10 cellular contexts compared by ENCODE assay signal in the genomic region with DNA sequence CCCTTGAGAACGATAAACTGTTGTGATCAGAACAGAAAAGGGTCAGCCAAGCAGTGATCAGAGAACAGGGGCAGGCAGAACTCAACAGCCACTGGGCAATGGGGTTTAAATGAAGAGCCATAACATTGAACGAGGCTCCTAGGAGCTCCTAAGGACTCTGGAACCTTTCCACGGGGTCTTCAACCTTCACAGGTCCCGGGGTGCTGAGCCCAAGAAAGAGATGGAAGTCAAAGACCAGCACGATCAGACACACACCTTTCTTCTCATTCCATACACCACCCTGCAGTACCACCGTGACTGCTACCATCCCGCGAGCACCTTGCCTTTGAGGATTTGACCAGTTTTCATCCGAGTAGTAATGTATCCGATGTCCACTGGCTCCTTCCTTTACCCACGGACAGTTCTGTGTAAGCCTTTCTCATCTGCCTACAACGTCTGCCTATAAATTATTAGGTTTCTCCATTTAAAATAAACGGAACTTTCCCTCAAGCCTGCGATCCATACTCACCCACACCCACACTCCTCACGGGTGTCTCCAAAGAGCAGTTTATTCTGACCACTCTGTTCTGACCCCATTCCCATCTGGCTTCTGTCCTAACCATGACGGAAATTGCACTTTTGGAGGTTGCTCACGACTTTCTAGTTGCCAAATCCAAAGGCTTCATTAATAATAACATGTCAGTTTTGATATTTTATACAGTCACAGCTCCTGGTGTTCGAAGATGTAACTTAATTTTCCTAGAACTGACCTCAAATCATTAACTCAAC. TPM values are rescaled to one million over a fixed set of nuclear protein-coding genes. Genes with fewer than 3 reads are reported as not detected.
A peak's percentile ranks its signal among the peaks of the same experiment; 100 is the strongest.
DNase-seq lines count a peak whose midpoint lies in the region; ATAC-seq and TF ChIP-seq lines count a peak whose summit lies in the region.
"Had no signal": no experiment of that assay in that cellular context is flagged by ENCODE, and none has a peak within 500 bp of the region (broad histone marks: within the 10 kb centered on the region; RNA-seq: fewer than 3 reads in every experiment).

No MANE protein-coding gene starts in this region.

- no peak overlapping the region for H3K27ac ChIP-seq in SJSA1
- H3K27ac ChIP-seq in heart left ventricle, result peak overlapping the region; percentile 9 to 94 (median 70)
- H3K27ac ChIP-seq: colonic mucosa had no signal

- 48 to 64% (median 61%) methylated on average over 18 of the region's 18 CpGs for WGBS in heart left ventricle, 4 donors

- peak overlapping the region; percentile 51; the same call in 1 of the 2 replicates for H3K9ac ChIP-seq in ES-I3 (ENCODE audit: low read depth, low read length)

- H3K36me3 ChIP-seq in ES-I3 (ENCODE audit: insufficient read depth, low read length), result no peaks in the 10 kb centered on the region
- no peaks in the 10 kb centered on the region for H3K36me3 ChIP-seq in SJSA1
- H3K36me3 ChIP-seq in heart left ventricle, result no peaks in the 10 kb centered on the region
- H3K36me3 ChIP-seq: colonic mucosa, prostate gland had no signal

- intact Hi-C loops in heart left ventricle (cut with DNase I), result loop anchor here (1.0 to 10.0 kb wide), 13 partner anchors 17 to 457 kb away; partner anchors contain the start of genes HHAT (in 1 of the 10) and SERTAD4 (in 1 of the 10)

- H3K4me3 ChIP-seq in SJSA1 (peak overlapping the region; percentile 39; the same call in 1 of the 2 replicates), heart left ventricle (peak overlapping the region in 10 of 12 donors; percentile 27 to 55 (median 42)), retinal pigment epithelial cell (ENCODE audit: low read length) (peak overlapping the region; percentile 52)

- H3K9me3 ChIP-seq in ES-I3 (ENCODE audit: control insufficient read depth, insufficient read depth, low read length) (no peaks in the 10 kb centered on the region), SJSA1 (replicated peaks) (no peaks in the 10 kb centered on the region), heart left ventricle (no peaks in the 10 kb centered on the region)
- H3K9me3 ChIP-seq: colonic mucosa, prostate gland had no signal

- TF ChIP-seq CTCF in heart left ventricle (IDR thresholded peaks at IDR 0.05), result no peak
- no peak for TF ChIP-seq CTCF in retinal pigment epithelial cell (conservative IDR thresholded peaks at IDR 0.05; ENCODE audit: low read depth, low read length)

- no peak for TF ChIP-seq POLR2A in heart left ventricle (IDR thresholded peaks at IDR 0.05)

- ATAC-seq in heart left ventricle, result peak; percentile 55 to 83 (median 64)
- ATAC-seq in HG03108 (IDR thresholded peaks at IDR 0.05; ENCODE audit: unreplicated experiment), result no peak

- H3K4me1 ChIP-seq in ES-I3 (ENCODE audit: insufficient read depth, low read length) (peaks cover 8% of the 10 kb centered on the region), SJSA1 (replicated peaks) (peaks cover 14% of the 10 kb centered on the region), heart left ventricle (peaks cover 0 to 23% (median 6%) of the 10 kb centered on the region in 12 donors)
- H3K4me1 ChIP-seq: colonic mucosa, prostate gland had no signal

- H3K27me3 ChIP-seq in SJSA1 (replicated peaks) (no peaks in the 10 kb centered on the region), heart left ventricle (peaks cover 0 to 3% (median 0%) of the 10 kb centered on the region in 9 donors)
- H3K27me3 ChIP-seq: colonic mucosa had no signal

- DNase-seq in SJSA1 (ENCODE audit: low read depth in 1 of 2, low spot score in 2 of 2) (no peak), heart left ventricle (peak in 3 of 5 donors; percentile 43 to 52 (median 43)), retinal pigment epithelial cell (ENCODE audit: low read depth) (no peak), NOMO-1 treated with dmso at 0.1 percent for 144 hours (lab: John Stamatoyannopoulos, UW; ENCODE audit: unreplicated experiment) (no peak), NCI-H526 (lab: John Stamatoyannopoulos, UW) (no peak), NCI-H2107 treated with DMSO at 0.1 percent for 48 hours (lab: John Stamatoyannopoulos, UW; ENCODE audit: unreplicated experiment) (no peak)

RNA-seq across cellular contexts. Expression of gene HHAT, which starts 16.8 kb away (rescaled TPM):
- 2.9 and 10.0 TPM in 2 replicates for total RNA-seq in SJSA1 (2014; rRNA removed; shearing (Covaris generic))
- 1 to 10 TPM; 1.1 to 4.7 (median 2.9) TPM for total RNA-seq in heart left ventricle
- 1 to 10 TPM in 1 of 2 donors, under 1 TPM in 1; 0.98 to 1.1 TPM for polyA plus RNA-seq in heart left ventricle

Comparison
In these comparisons a context has a peak if more than half of its experiments do, and no peak if none do; other contexts are left out.
1. DNase-seq: peak in heart left ventricle (3 of 5); none in SJSA1 (0 of 2), retinal pigment epithelial cell (single experiment), NOMO-1 treated with dmso at 0.1 percent for 144 hours (single experiment), NCI-H526 (0 of 2) and NCI-H2107 treated with DMSO at 0.1 percent for 48 hours (single experiment).
2. Peak in every context shown above with its lines, with median percentiles within 50 percentile points of each other: H3K4me3 ChIP-seq.